ENCODE assay signal across 21 cellular contexts in genomic region chr21:36175771-36176565, GRCh38. TPM values are rescaled to one million over a fixed set of nuclear protein-coding genes. Genes with fewer than 3 reads are reported as not detected.
DNase-seq lines count a peak whose midpoint lies in the region; ATAC-seq and TF ChIP-seq lines count a peak whose summit lies in the region.
"Had no signal": no experiment of that assay in that cellular context is flagged by ENCODE, and none has a peak within 500 bp of the region (broad histone marks: within the 10 kb centered on the region; RNA-seq: fewer than 3 reads in every experiment).

No MANE protein-coding gene starts in this region.

- 87% methylated on average over 7 of the region's 7 CpGs for WGBS in right cardiac atrium
- WGBS in spleen, 5 donors: 71 to 82% (median 75%) methylated on average over 5 to 7 of the region's 7 CpGs

- peaks cover 15 to 26% of the 10 kb centered on the region in 2 donors for H3K4me1 Mint-ChIP-seq in stimulated activated naive B cell treated with anti-CD40 and anti-IgM and Interleukin-4, amounts not matched to agents 10 μg/mL and 1 μg/mL and 100 μg/mL, for 72 hours

- H3K9me3 ChIP-seq in right cardiac atrium (ENCODE audit: control insufficient read depth, low read length) (no peaks in the 10 kb centered on the region), spleen (no peaks in the 10 kb centered on the region)
- H3K9me3 ChIP-seq: esophagus muscularis mucosa, ovary, Peyer's patch, thoracic aorta had no signal

- ATAC-seq in right cardiac atrium (no peak), HG03045 (IDR thresholded peaks at IDR 0.05; ENCODE audit: unreplicated experiment) (no peak), GM19035 (IDR thresholded peaks at IDR 0.05; ENCODE audit: unreplicated experiment) (no peak)
- ATAC-seq in stimulated activated naive B cell treated with anti-CD40 and anti-IgM and Interleukin-4, amounts not matched to agents 10 μg/mL and 1 μg/mL and 100 μg/mL, for 72 hours (replicated peaks): no peak
- ATAC-seq: activated naive CD4-positive, alpha-beta T cell treated with anti-CD3 and anti-CD28 coated beads, Interleukin-2, amount 50 U/mL, for 72 hours; SK-N-SH treated with all-trans-retinoic acid at 6 μM for 48 hours had no signal

- H3K4me3 ChIP-seq in right cardiac atrium (ENCODE audit: low read length) (no peak overlapping the region), spleen (no peak overlapping the region)
- H3K4me3 ChIP-seq: esophagus muscularis mucosa, left ventricle myocardium inferior, ovary, Peyer's patch, thoracic aorta had no signal

- no peaks in the 10 kb centered on the region for H3K9me3 Mint-ChIP-seq in stimulated activated naive B cell treated with anti-CD40 and anti-IgM and Interleukin-4, amounts not matched to agents 10 μg/mL and 1 μg/mL and 100 μg/mL, for 72 hours
- H3K9me3 Mint-ChIP-seq: activated CD4-positive, alpha-beta T cell treated with anti-CD3 and anti-CD28 coated beads, Interleukin-2, amount 10 ng/mL, durations not matched to agents 24 days and 14 days; activated naive CD4-positive, alpha-beta T cell treated with anti-CD3 and anti-CD28 coated beads, Interleukin-2, amount 50 U/mL, for 72 hours had no signal

- H3K36me3 Mint-ChIP-seq in stimulated activated naive B cell treated with anti-CD40 and anti-IgM and Interleukin-4, amounts not matched to agents 10 μg/mL and 1 μg/mL and 100 μg/mL, for 72 hours: peaks cover 23 to 38% of the 10 kb centered on the region in 2 donors

- no peak overlapping the region for H3K4me3 Mint-ChIP-seq in stimulated activated naive B cell treated with anti-CD40 and anti-IgM and Interleukin-4, amounts not matched to agents 10 μg/mL and 1 μg/mL and 100 μg/mL, for 72 hours
- H3K4me3 Mint-ChIP-seq: activated CD4-positive, alpha-beta T cell treated with anti-CD3 and anti-CD28 coated beads, Interleukin-2, amount 10 ng/mL, durations not matched to agents 24 days and 14 days had no signal

- no peak overlapping the region for H3K27ac ChIP-seq in right cardiac atrium (ENCODE audit: low read length)
- H3K27ac ChIP-seq in spleen: no peak overlapping the region
- H3K27ac ChIP-seq: esophagus muscularis mucosa, left ventricle myocardium inferior, ovary, Peyer's patch, thoracic aorta had no signal

- H3K27me3 ChIP-seq in right cardiac atrium (ENCODE audit: control insufficient read depth, insufficient read depth) (no peaks in the 10 kb centered on the region), spleen (replicated peaks in 1 of 7) (no peaks in the 10 kb centered on the region)
- H3K27me3 ChIP-seq: esophagus muscularis mucosa, ovary, Peyer's patch had no signal

- no peak for TF ChIP-seq CTCF in spleen (IDR thresholded peaks at IDR 0.05 in 8 of 11, conservative IDR thresholded peaks at IDR 0.05 in 3 of 11)

- H3K27ac Mint-ChIP-seq in stimulated activated naive B cell treated with anti-CD40 and anti-IgM and Interleukin-4, amounts not matched to agents 10 μg/mL and 1 μg/mL and 100 μg/mL, for 72 hours: peak overlapping the region; percentile 68
- H3K27ac Mint-ChIP-seq: activated CD4-positive, alpha-beta T cell treated with anti-CD3 and anti-CD28 coated beads, Interleukin-2, amount 10 ng/mL, durations not matched to agents 24 days and 14 days had no signal

- intact Hi-C loops in cardiac septum (cut with DNase I) (no loop called here), right cardiac atrium (cut with DNase I) (no loop called here), spleen (cut with DNase I; ENCODE audit: low total_unique reads) (no loop called here)

- H3K36me3 ChIP-seq in spleen: peaks cover 0 to 20% (median 0%) of the 10 kb centered on the region in 6 donors
- H3K36me3 ChIP-seq: left ventricle myocardium inferior, ovary, Peyer's patch, thoracic aorta had no signal

- DNase-seq in cardiac septum (ENCODE audit: low spot score) (peak; percentile 31), right cardiac atrium (no peak), NCI-H69 (lab: John Stamatoyannopoulos, UW) (peak; percentile 76), cerebellum (ENCODE audit: low spot score) (peak; percentile 82), spleen (no peak)
- no peak for DNase-seq in stimulated activated naive B cell treated with anti-CD40 and anti-IgM and Interleukin-4, amounts not matched to agents 10 μg/mL and 1 μg/mL and 100 μg/mL, for 72 hours
- DNase-seq: activated CD4-positive, alpha-beta T cell treated with anti-CD3 and anti-CD28 coated beads, Interleukin-2, amount 10 ng/mL, durations not matched to agents 24 days and 14 days; activated T-cell treated with anti-CD3 and anti-CD28 coated beads, Interleukin-2, amount 50 U/mL, for 1 hour; Calu3; effector CD4-positive, alpha-beta T cell; H7; left ventricle myocardium inferior; NCI-H1436 treated with DMSO at 0.1 percent for 48 hours; ovary; Peyer's patch had no signal

- H3K4me1 ChIP-seq in right cardiac atrium (ENCODE audit: control insufficient read depth, insufficient read depth, low read length) (peaks cover 5% of the 10 kb centered on the region), spleen (peaks cover 5 to 69% (median 25%) of the 10 kb centered on the region in 6 donors)
- H3K4me1 ChIP-seq: Peyer's patch had no signal

- no peaks in the 10 kb centered on the region for H3K27me3 Mint-ChIP-seq in stimulated activated naive B cell treated with anti-CD40 and anti-IgM and Interleukin-4, amounts not matched to agents 10 μg/mL and 1 μg/mL and 100 μg/mL, for 72 hours
- H3K27me3 Mint-ChIP-seq: activated CD4-positive, alpha-beta T cell treated with anti-CD3 and anti-CD28 coated beads, Interleukin-2, amount 10 ng/mL, durations not matched to agents 24 days and 14 days had no signal

- no peak for TF ChIP-seq POLR2A in spleen (IDR thresholded peaks at IDR 0.05)

RNA-seq across cellular contexts. Expression of gene DOP1B, which starts 19.3 kb away (rescaled TPM):
- 7.6 TPM for total RNA-seq in cardiac septum
- 1 to 10 TPM; 5.0 to 8.1 (median 7.1) TPM for total RNA-seq in right cardiac atrium
- polyA plus RNA-seq in right cardiac atrium: 1.7 TPM
- total RNA-seq in cerebellum: 23.8 TPM
- total RNA-seq in spleen: 10 to 100 TPM; 20.8 to 29.2 (median 23.3) TPM
- 1 to 10 TPM; 2.9 to 4.9 (median 3.1) TPM for polyA plus RNA-seq in spleen

RNA-seq across cellular contexts. Expression of gene CBR3, which starts 41.1 kb away (rescaled TPM):
- total RNA-seq in cardiac septum: 2.1 TPM
- total RNA-seq in right cardiac atrium: 1 to 10 TPM; 3.1 to 4.1 (median 3.5) TPM
- 6.2 TPM for polyA plus RNA-seq in right cardiac atrium
- total RNA-seq in cerebellum: 1.9 TPM
- total RNA-seq in spleen: 1 to 10 TPM; 1.4 to 3.4 (median 2.9) TPM
- 1 to 10 TPM; 1.7 to 4.5 (median 4.0) TPM for polyA plus RNA-seq in spleen

Comparison
In these comparisons a context has a peak if more than half of its experiments do, and no peak if none do; other contexts are left out.
1. DNase-seq: peak in cardiac septum (single experiment), NCI-H69 (single experiment) and cerebellum (single experiment); none in right cardiac atrium (0 of 3), stimulated activated naive B cell treated with anti-CD40 and anti-IgM and Interleukin-4, amounts not matched to agents 10 μg/mL and 1 μg/mL and 100 μg/mL, for 72 hours (single experiment) and spleen (single experiment).